In the genomic region with DNA sequence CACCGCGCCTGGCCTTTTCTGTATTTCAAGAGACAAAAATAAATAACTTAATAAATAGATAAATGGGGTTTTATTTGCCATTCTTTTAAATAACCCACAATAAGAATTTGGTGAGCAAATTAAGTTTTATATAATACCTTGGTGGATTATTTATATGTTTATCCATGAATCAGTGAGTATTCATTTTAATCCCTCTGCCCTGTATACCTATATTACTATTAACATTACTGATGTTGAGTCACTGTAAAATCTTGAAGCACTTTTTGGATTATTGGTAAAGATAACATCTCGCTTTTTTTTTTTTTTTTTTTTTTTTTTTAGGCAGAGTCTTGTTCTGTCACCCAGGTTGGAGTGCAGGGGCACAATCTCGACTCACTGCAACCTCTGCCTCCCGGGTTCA, we compare ENCODE assay signal across 7 cellular contexts.
"Had no signal": no experiment of that assay in that cellular context is flagged by ENCODE, and none has a peak within 500 bp of the region (broad histone marks: within the 10 kb centered on the region; RNA-seq: fewer than 3 reads in every experiment).

No MANE protein-coding gene starts in this region.

- FAIRE-seq: HepG2, HTR-8/SVneo had no signal

- H3K27ac ChIP-seq: HL-60 had no signal

- H3K27me3 Mint-ChIP-seq: IgD-negative memory B cell had no signal

- H3K4me3 Mint-ChIP-seq: IgD-negative memory B cell had no signal

- H3K27ac Mint-ChIP-seq: IgD-negative memory B cell had no signal

- ATAC-seq: HepG2 had no signal

- H3K9me3 Mint-ChIP-seq: IgD-negative memory B cell had no signal

- DNase-seq: IMR-90, KBM-7, KG1 had no signal
